In the genomic region with DNA sequence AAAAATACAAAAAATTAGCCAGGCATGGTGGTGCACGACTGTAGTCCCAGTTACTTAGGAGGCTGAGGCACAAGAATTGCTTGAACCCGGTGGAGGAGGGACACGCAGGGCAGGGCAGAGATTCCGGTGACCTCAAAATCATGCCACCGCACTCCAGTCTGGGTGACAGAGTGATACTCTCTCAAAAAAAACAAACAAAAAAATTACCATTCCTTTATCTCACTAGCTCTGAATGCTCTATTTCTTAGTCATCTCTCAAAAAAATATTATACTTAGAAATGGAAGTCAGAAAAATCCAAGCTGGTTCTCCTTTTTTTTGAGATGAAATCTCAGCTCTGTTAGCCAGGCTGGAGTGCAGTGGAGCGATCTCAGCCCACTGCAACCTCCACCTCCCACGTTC, we compare ENCODE assay signal across 21 cellular contexts. TPM values are rescaled to one million over a fixed set of nuclear protein-coding genes. Genes with fewer than 3 reads are reported as not detected.
DNase-seq lines count a peak whose midpoint lies in the region; ATAC-seq and TF ChIP-seq lines count a peak whose summit lies in the region.
"Had no signal": no experiment of that assay in that cellular context is flagged by ENCODE, and none has a peak within 500 bp of the region (broad histone marks: within the 10 kb centered on the region; RNA-seq: fewer than 3 reads in every experiment).

No MANE protein-coding gene starts in this region.

- no peak overlapping the region for H3K27ac ChIP-seq in HEK293 (ENCODE audit: extremely low read depth, low read depth, low read length)
- H3K27ac ChIP-seq in psoas muscle, result peak overlapping the region; percentile 62
- H3K27ac ChIP-seq: SJCRH30 had no signal

- CTCF ChIA-PET in HEK293 (lab: Yijun Ruan, JAX), result interaction anchor here (1.6 kb wide), 1 partner anchor 81 kb away, joined by 3 read pairs; no protein-coding TSS in a partner anchor
- CTCF ChIA-PET in activated CD8-positive, alpha-beta T cell treated with anti-CD3 and anti-CD28 coated beads, Interleukin-2, amount 10 ng/mL, durations not matched to agents 7 days and 5 days (lab: Charles Lee), result no interaction called here

- peaks cover 86% of the 10 kb centered on the region for H3K4me1 Mint-ChIP-seq in chondrocyte (ENCODE audit: low read depth)
- no peaks in the 10 kb centered on the region for H3K4me1 Mint-ChIP-seq in activated CD8-positive, alpha-beta T cell treated with anti-CD3 and anti-CD28 coated beads, Interleukin-2, amount 10 ng/mL, durations not matched to agents 7 days and 5 days (ENCODE audit: low read depth)

- peak; percentile 20 for DNase-seq in AG20443 (ENCODE audit: low spot score)
- no peak for DNase-seq in chondrocyte (ENCODE audit: low spot score)
- DNase-seq in psoas muscle, result no peak
- no peak for DNase-seq in activated CD8-positive, alpha-beta T cell treated with anti-CD3 and anti-CD28 coated beads, Interleukin-2, amount 10 ng/mL, durations not matched to agents 7 days and 5 days
- DNase-seq in GM19238 (ENCODE audit: insufficient read length, low spot score), result no peak
- no peak for DNase-seq in OCI-M2 (lab: John Stamatoyannopoulos, UW; ENCODE audit: unreplicated experiment)
- no peak for DNase-seq in KG1 (lab: John Stamatoyannopoulos, UW)
- DNase-seq: activated CD4-positive, alpha-beta T cell treated with anti-CD3 and anti-CD28 coated beads, Interleukin-2, amount 50 U/mL, for 48 hours; DMS79; effector memory CD4-positive, alpha-beta T cell; H9; NCI-H1105; retina; SJCRH30 had no signal

- no peak overlapping the region for H3K4me3 ChIP-seq in HEK293 (ENCODE audit: low read depth, low read length)
- no peak overlapping the region for H3K4me3 ChIP-seq in psoas muscle
- H3K4me3 ChIP-seq: SJCRH30 had no signal

- peak overlapping the region; percentile 95 for H3K27ac Mint-ChIP-seq in chondrocyte (ENCODE audit: unreplicated experiment)
- no peak overlapping the region for H3K27ac Mint-ChIP-seq in activated CD8-positive, alpha-beta T cell treated with anti-CD3 and anti-CD28 coated beads, Interleukin-2, amount 10 ng/mL, durations not matched to agents 7 days and 5 days
- H3K27ac Mint-ChIP-seq: activated T-helper 2 cell treated with anti-CD3 and anti-CD28 coated beads, Interferon-gamma antibody, Interleukin-2, Interleukin-4, amounts not matched to agents 10 μg/mL and 5 μg/mL and 100 μg/mL, durations not matched to agents 14 hours and 24 hours and 36 hours; IgD-negative memory B cell; nephron; stimulated activated memory B cell treated with anti-CD40 and anti-IgM and Interleukin-4, amounts not matched to agents 10 μg/mL and 1 μg/mL and 100 μg/mL, for 72 hours had no signal

- WGBS in psoas muscle, 3 donors, result 85 to 91% (median 90%) methylated on average over 7 of the region's 7 CpGs

- H3K9me3 ChIP-seq in HEK293 (ENCODE audit: control insufficient read depth, insufficient read depth, low read depth, low read length), result no peaks in the 10 kb centered on the region
- no peaks in the 10 kb centered on the region for H3K9me3 ChIP-seq in psoas muscle
- H3K9me3 ChIP-seq: SJCRH30 had no signal

- no peak overlapping the region for H3K4me3 Mint-ChIP-seq in chondrocyte (ENCODE audit: unreplicated experiment)
- H3K4me3 Mint-ChIP-seq in activated CD8-positive, alpha-beta T cell treated with anti-CD3 and anti-CD28 coated beads, Interleukin-2, amount 10 ng/mL, durations not matched to agents 7 days and 5 days, result no peak overlapping the region
- H3K4me3 Mint-ChIP-seq: brain; CD14-positive monocyte; H9; IgD-negative memory B cell; nephron; stimulated activated memory B cell treated with anti-CD40 and anti-IgM and Interleukin-4, amounts not matched to agents 10 μg/mL and 1 μg/mL and 100 μg/mL, for 72 hours had no signal

- H3K36me3 Mint-ChIP-seq in chondrocyte (ENCODE audit: low read depth), result no peaks in the 10 kb centered on the region
- H3K36me3 Mint-ChIP-seq in activated CD8-positive, alpha-beta T cell treated with anti-CD3 and anti-CD28 coated beads, Interleukin-2, amount 10 ng/mL, durations not matched to agents 7 days and 5 days (ENCODE audit: low read depth), result peaks cover 16% of the 10 kb centered on the region

- H3K4me1 ChIP-seq in HEK293 (ENCODE audit: control insufficient read depth, insufficient read depth, low read length) (peaks cover 14% of the 10 kb centered on the region; the same call in 1 of the 2 replicates), psoas muscle (peaks cover 59% of the 10 kb centered on the region)

- no peaks in the 10 kb centered on the region for H3K27me3 ChIP-seq in psoas muscle (ENCODE audit: insufficient read depth in 3 of 3, low read length in 2 of 3)
- H3K27me3 ChIP-seq: SJCRH30 had no signal

- H3K36me3 ChIP-seq in HEK293 (ENCODE audit: control insufficient read depth in 2 of 2, insufficient read depth in 1 of 2, low read length in 2 of 2) (peaks cover 0 to 3% of the 10 kb centered on the region in 2 experiments; a peak in 2 of 3 replicates), psoas muscle (ENCODE audit: insufficient read depth in 1 of 2, low read depth in 1 of 2) (no peaks in the 10 kb centered on the region)

- ATAC-seq in psoas muscle, result no peak
- ATAC-seq in activated CD8-positive, alpha-beta T cell treated with anti-CD3 and anti-CD28 coated beads, Interleukin-2, amount 10 ng/mL, durations not matched to agents 7 days and 5 days, result no peak
- ATAC-seq: stimulated activated memory B cell treated with anti-CD40 and anti-IgM and Interleukin-4, amounts not matched to agents 10 μg/mL and 1 μg/mL and 100 μg/mL, for 72 hours had no signal

- intact Hi-C loops in psoas muscle (cut with DNase I), result loop anchor here in 1 of 2 donors (5.0 kb wide), 1 partner anchor 40 kb away; the partner anchor contains the start of gene SPOP

- TF ChIP-seq CTCF in HEK293 (tag by site-specific recombination; IDR thresholded peaks at IDR 0.05) (no peak), chondrocyte (IDR thresholded peaks at IDR 0.05) (no peak), psoas muscle (IDR thresholded peaks at IDR 0.05) (no peak)

- no peaks in the 10 kb centered on the region for H3K9me3 Mint-ChIP-seq in chondrocyte (ENCODE audit: low read depth)
- H3K9me3 Mint-ChIP-seq in activated CD8-positive, alpha-beta T cell treated with anti-CD3 and anti-CD28 coated beads, Interleukin-2, amount 10 ng/mL, durations not matched to agents 7 days and 5 days (ENCODE audit: insufficient read depth), result peaks cover 7% of the 10 kb centered on the region
- H3K9me3 Mint-ChIP-seq: IgD-negative memory B cell; stimulated activated memory B cell treated with anti-CD40 and anti-IgM and Interleukin-4, amounts not matched to agents 10 μg/mL and 1 μg/mL and 100 μg/mL, for 72 hours had no signal

- no peaks in the 10 kb centered on the region for H3K27me3 Mint-ChIP-seq in chondrocyte (ENCODE audit: low read depth)
- no peaks in the 10 kb centered on the region for H3K27me3 Mint-ChIP-seq in activated CD8-positive, alpha-beta T cell treated with anti-CD3 and anti-CD28 coated beads, Interleukin-2, amount 10 ng/mL, durations not matched to agents 7 days and 5 days (ENCODE audit: low read depth)
- H3K27me3 Mint-ChIP-seq: brain; IgD-negative memory B cell; stimulated activated memory B cell treated with anti-CD40 and anti-IgM and Interleukin-4, amounts not matched to agents 10 μg/mL and 1 μg/mL and 100 μg/mL, for 72 hours had no signal

- POLR2A ChIA-PET in HEK293 (lab: Yijun Ruan, JAX), result no interaction called here
- POLR2A ChIA-PET in activated CD8-positive, alpha-beta T cell treated with anti-CD3 and anti-CD28 coated beads, Interleukin-2, amount 10 ng/mL, durations not matched to agents 7 days and 5 days (lab: Charles Lee), result no interaction called here

TF ChIP-seq in HEK293, 187 proteins besides CTCF, POLR2A, EP300 and RAD21:
- TF ChIP-seq, protein P1, sequence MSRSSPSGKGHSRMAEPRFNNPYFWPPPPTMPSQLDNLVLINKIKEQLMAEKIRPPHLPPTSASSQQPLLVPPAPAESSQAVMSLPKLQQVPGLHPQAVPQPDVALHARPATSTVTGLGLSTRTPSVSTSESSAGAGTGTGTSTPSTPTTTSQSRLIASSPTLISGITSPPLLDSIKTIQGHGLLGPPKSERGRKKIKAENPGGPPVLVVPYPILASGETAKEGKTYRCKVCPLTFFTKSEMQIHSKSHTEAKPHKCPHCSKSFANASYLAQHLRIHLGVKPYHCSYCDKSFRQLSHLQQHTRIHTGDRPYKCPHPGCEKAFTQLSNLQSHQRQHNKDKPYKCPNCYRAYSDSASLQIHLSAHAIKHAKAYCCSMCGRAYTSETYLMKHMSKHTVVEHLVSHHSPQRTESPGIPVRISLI (tag by site-specific recombination; IDR thresholded peaks at IDR 0.05), result peak; percentile 50; the same call in 1 of the 2 replicates
- TF ChIP-seq ZNF202 (tag by site-specific recombination; IDR thresholded peaks at IDR 0.05; ENCODE audit: borderline replicate concordance), result no peak
TF ChIP-seq in HEK293: peak in this region for 1.

RNA-seq across cellular contexts. Expression of gene SPOP, which starts 40.8 kb away (rescaled TPM):
- 62.9 to 69.6 TPM (median 63.8 TPM) in 3 replicates for total RNA-seq in chondrocyte
- total RNA-seq in psoas muscle, result 10 to 100 TPM; 37.1 to 59.7 (median 52.0) TPM
- 10 to 100 TPM; 31.2 to 64.9 (median 35.5) TPM for polyA plus RNA-seq in psoas muscle
- 10 to 100 TPM; 49.5 to 52.0 TPM for total RNA-seq in activated CD8-positive, alpha-beta T cell treated with anti-CD3 and anti-CD28 coated beads, Interleukin-2, amount 10 ng/mL, durations not matched to agents 7 days and 5 days
